ENCODE assay signal across 8 cellular contexts in the genomic region with DNA sequence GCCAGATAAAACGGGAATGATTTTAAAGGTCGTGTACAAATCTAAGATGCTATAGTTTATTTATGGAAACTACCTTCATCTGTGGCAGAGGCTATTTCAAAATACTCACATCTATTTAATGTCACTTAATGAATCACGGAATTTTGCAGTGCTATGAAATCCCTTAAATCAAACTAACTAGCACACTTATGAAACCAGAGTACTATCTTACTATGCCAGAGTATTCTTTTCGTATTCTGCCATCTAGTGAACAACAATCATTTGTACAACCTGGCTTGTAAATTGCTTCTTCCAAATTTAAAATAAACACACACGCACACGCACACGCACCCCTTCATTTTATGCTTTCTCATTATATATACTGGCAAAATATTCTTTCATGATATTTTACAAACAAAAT.
A peak's percentile ranks its signal among the peaks of the same experiment; 100 is the strongest.
DNase-seq lines count a peak whose midpoint lies in the region; ATAC-seq and TF ChIP-seq lines count a peak whose summit lies in the region.

No MANE protein-coding gene starts in this region.

- H3K27ac ChIP-seq in left lung = no peak overlapping the region

- DNase-seq in AG08396 (ENCODE audit: low spot score) = peak; percentile 31
- peak; percentile 34 for DNase-seq in astrocyte of the hippocampus (ENCODE audit: low read depth, low spot score)
- no peak for DNase-seq in left lung
- no peak for DNase-seq in CD14-positive monocyte (ENCODE audit: low spot score)
- no peak for DNase-seq in activated naive CD8-positive, alpha-beta T cell treated with anti-CD3 and anti-CD28 coated beads for 36 hours
- DNase-seq in posterior cingulate gyrus = no peak

- H3K4me3 Mint-ChIP-seq in CD14-positive monocyte = no peak overlapping the region
- H3K4me3 Mint-ChIP-seq in activated naive CD8-positive, alpha-beta T cell treated with anti-CD3 and anti-CD28 coated beads for 36 hours = no peak overlapping the region

- no peaks in the 10 kb centered on the region for H3K36me3 Mint-ChIP-seq in CD14-positive monocyte
- no peaks in the 10 kb centered on the region for H3K36me3 Mint-ChIP-seq in activated naive CD8-positive, alpha-beta T cell treated with anti-CD3 and anti-CD28 coated beads for 36 hours

- H3K9me3 Mint-ChIP-seq in CD14-positive monocyte = peaks cover 0 to 7% (median 3%) of the 10 kb centered on the region in 7 donors
- H3K9me3 Mint-ChIP-seq in activated naive CD8-positive, alpha-beta T cell treated with anti-CD3 and anti-CD28 coated beads for 36 hours = peaks cover 4% of the 10 kb centered on the region

- no peaks in the 10 kb centered on the region for H3K36me3 ChIP-seq in left lung

- peak; percentile 51 for TF ChIP-seq CTCF in LNCAP (IDR thresholded peaks at IDR 0.05)
- TF ChIP-seq CTCF in left lung (IDR thresholded peaks at IDR 0.05) = no peak
- no peak for TF ChIP-seq CTCF in CD14-positive monocyte (IDR thresholded peaks at IDR 0.05)

- ATAC-seq in left lung (peak; percentile 63), HG02852 (IDR thresholded peaks at IDR 0.05; ENCODE audit: unreplicated experiment) (no peak)

- H3K27me3 ChIP-seq in left lung = no peaks in the 10 kb centered on the region

- no peaks in the 10 kb centered on the region for H3K4me1 ChIP-seq in left lung

- no peak overlapping the region for H3K27ac Mint-ChIP-seq in CD14-positive monocyte
- H3K27ac Mint-ChIP-seq in activated naive CD8-positive, alpha-beta T cell treated with anti-CD3 and anti-CD28 coated beads for 36 hours = no peak overlapping the region

- no peaks in the 10 kb centered on the region for H3K4me1 Mint-ChIP-seq in CD14-positive monocyte
- H3K4me1 Mint-ChIP-seq in activated naive CD8-positive, alpha-beta T cell treated with anti-CD3 and anti-CD28 coated beads for 36 hours = no peaks in the 10 kb centered on the region

- H3K4me3 ChIP-seq in left lung = no peak overlapping the region

- intact Hi-C loops in left lung (cut with DNase I) (no loop called here), CD14-positive monocyte (cut with micrococcal nuclease) (no loop called here), posterior cingulate gyrus (cut with DNase I) (loop anchor here (5.0 to 10.0 kb wide), 2 partner anchors 506 to 679 kb away; no protein-coding TSS in a partner anchor)

- H3K27me3 Mint-ChIP-seq in CD14-positive monocyte (ENCODE audit: low read depth in 3 of 3) = peaks cover 0 to 2% (median 0%) of the 10 kb centered on the region in 3 donors
- no peaks in the 10 kb centered on the region for H3K27me3 Mint-ChIP-seq in activated naive CD8-positive, alpha-beta T cell treated with anti-CD3 and anti-CD28 coated beads for 36 hours

- H3K9me3 ChIP-seq in left lung = peaks cover 0 to 14% of the 10 kb centered on the region in 2 donors

Comparison
In these comparisons a context has a peak if more than half of its experiments do, and no peak if none do; other contexts are left out.
1. DNase-seq: peak in AG08396 (single experiment) and astrocyte of the hippocampus (single experiment); none in left lung (0 of 2), CD14-positive monocyte (single experiment), activated naive CD8-positive, alpha-beta T cell treated with anti-CD3 and anti-CD28 coated beads for 36 hours (single experiment) and posterior cingulate gyrus (0 of 10).